1 cellular context compared by ENCODE assay signal in the genomic region with DNA sequence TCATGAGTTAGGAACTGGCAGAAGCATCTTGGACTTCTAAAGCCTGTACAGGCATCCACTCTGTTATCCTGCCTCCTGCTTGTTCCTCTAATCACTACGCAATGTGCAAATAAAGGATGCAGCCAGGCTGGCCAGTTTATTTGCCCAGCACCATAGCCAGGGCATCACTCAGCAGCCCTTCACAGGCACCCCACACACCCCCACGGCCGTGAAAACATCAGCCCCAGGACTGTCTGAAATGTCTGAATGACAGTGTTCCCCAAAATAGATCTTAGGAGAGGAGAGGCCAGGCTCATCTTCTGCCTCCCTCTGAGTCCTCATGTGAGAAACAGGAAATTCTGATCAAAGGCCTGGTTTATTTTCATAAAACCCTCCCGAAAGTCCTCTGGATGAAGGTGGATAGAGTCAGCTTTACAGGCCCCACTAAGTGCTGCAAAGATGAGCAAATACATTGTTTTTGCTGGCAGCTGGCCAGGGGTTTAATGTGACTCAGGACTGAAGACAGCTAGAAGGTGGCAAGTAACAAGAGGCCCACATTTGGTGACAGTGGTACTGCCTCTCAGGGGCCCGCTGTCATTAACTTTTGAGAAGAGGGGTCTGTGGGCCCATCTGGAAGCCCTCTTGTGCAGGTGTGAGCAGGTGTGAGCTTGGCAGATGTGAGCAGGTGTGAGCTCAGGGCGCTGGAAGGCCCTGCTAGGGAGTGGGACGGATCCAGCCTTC.
TF ChIP-seq lines count a peak whose summit lies in the region.

No MANE protein-coding gene starts in this region.

TF ChIP-seq in K562, 482 proteins besides CTCF, POLR2A, EP300 and RAD21 (continued from another document):
- TF ChIP-seq, protein P1, sequence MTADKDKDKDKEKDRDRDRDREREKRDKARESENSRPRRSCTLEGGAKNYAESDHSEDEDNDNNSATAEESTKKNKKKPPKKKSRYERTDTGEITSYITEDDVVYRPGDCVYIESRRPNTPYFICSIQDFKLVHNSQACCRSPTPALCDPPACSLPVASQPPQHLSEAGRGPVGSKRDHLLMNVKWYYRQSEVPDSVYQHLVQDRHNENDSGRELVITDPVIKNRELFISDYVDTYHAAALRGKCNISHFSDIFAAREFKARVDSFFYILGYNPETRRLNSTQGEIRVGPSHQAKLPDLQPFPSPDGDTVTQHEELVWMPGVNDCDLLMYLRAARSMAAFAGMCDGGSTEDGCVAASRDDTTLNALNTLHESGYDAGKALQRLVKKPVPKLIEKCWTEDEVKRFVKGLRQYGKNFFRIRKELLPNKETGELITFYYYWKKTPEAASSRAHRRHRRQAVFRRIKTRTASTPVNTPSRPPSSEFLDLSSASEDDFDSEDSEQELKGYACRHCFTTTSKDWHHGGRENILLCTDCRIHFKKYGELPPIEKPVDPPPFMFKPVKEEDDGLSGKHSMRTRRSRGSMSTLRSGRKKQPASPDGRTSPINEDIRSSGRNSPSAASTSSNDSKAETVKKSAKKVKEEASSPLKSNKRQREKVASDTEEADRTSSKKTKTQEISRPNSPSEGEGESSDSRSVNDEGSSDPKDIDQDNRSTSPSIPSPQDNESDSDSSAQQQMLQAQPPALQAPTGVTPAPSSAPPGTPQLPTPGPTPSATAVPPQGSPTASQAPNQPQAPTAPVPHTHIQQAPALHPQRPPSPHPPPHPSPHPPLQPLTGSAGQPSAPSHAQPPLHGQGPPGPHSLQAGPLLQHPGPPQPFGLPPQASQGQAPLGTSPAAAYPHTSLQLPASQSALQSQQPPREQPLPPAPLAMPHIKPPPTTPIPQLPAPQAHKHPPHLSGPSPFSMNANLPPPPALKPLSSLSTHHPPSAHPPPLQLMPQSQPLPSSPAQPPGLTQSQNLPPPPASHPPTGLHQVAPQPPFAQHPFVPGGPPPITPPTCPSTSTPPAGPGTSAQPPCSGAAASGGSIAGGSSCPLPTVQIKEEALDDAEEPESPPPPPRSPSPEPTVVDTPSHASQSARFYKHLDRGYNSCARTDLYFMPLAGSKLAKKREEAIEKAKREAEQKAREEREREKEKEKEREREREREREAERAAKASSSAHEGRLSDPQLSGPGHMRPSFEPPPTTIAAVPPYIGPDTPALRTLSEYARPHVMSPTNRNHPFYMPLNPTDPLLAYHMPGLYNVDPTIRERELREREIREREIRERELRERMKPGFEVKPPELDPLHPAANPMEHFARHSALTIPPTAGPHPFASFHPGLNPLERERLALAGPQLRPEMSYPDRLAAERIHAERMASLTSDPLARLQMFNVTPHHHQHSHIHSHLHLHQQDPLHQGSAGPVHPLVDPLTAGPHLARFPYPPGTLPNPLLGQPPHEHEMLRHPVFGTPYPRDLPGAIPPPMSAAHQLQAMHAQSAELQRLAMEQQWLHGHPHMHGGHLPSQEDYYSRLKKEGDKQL (CRISPR knock-in tag; IDR thresholded peaks at IDR 0.05; ENCODE audit: borderline replicate concordance): no peak
